ENCODE assay signal across 14 cellular contexts in genomic region chr20:35503841-35504460, GRCh38. TPM values are rescaled to one million over a fixed set of nuclear protein-coding genes. Genes with fewer than 3 reads are reported as not detected.
DNase-seq lines count a peak whose midpoint lies in the region; ATAC-seq and TF ChIP-seq lines count a peak whose summit lies in the region.
"Had no signal": no experiment of that assay in that cellular context is flagged by ENCODE, and none has a peak within 500 bp of the region (broad histone marks: within the 10 kb centered on the region; RNA-seq: fewer than 3 reads in every experiment).

No MANE protein-coding gene starts in this region.

- TF ChIP-seq CTCF in CD4-positive, alpha-beta T cell (IDR thresholded peaks at IDR 0.05): no peak
- TF ChIP-seq CTCF in HEK293 (tag by site-specific recombination; IDR thresholded peaks at IDR 0.05) (no peak), nephron (IDR thresholded peaks at IDR 0.05; ENCODE audit: unreplicated experiment in 3 of 3) (no peak)

- peaks cover 97% of the 10 kb centered on the region for H3K36me3 Mint-ChIP-seq in CD4-positive, alpha-beta T cell (ENCODE audit: low read depth)
- H3K36me3 Mint-ChIP-seq in nephron (ENCODE audit: low read depth): peaks cover 77% of the 10 kb centered on the region

- no peaks in the 10 kb centered on the region for H3K27me3 Mint-ChIP-seq in CD4-positive, alpha-beta T cell
- H3K27me3 Mint-ChIP-seq in nephron (ENCODE audit: low read depth): no peaks in the 10 kb centered on the region

- no peaks in the 10 kb centered on the region for H3K27me3 ChIP-seq in CD4-positive, alpha-beta T cell (ENCODE audit: control insufficient read depth, insufficient read depth, low read length)

- H3K9me3 Mint-ChIP-seq in CD4-positive, alpha-beta T cell: no peaks in the 10 kb centered on the region
- no peaks in the 10 kb centered on the region for H3K9me3 Mint-ChIP-seq in nephron
- H3K9me3 Mint-ChIP-seq: activated T-cell treated with anti-CD3 and anti-CD28 coated beads, Interleukin-2, amount 50 U/mL, for 4 hours; HFFc6 had no signal

- no peaks in the 10 kb centered on the region for H3K4me1 ChIP-seq in HEK293 (ENCODE audit: control insufficient read depth, insufficient read depth, low read length)

- H3K27ac ChIP-seq in CD4-positive, alpha-beta T cell (ENCODE audit: low read depth, low read length): no peak overlapping the region
- H3K27ac ChIP-seq in HEK293 (ENCODE audit: extremely low read depth, low read depth, low read length): no peak overlapping the region

- no peak overlapping the region for H3K4me3 Mint-ChIP-seq in CD4-positive, alpha-beta T cell
- H3K4me3 Mint-ChIP-seq in nephron: no peak overlapping the region
- H3K4me3 Mint-ChIP-seq: activated T-cell treated with anti-CD3 and anti-CD28 coated beads, Interleukin-2, amount 50 U/mL, for 4 hours; HFFc6 had no signal

- no peak for DNase-seq in CD4-positive, alpha-beta T cell
- DNase-seq in cerebellar nuclear complex (lab: John Stamatoyannopoulos, UW): peak; percentile 39 to 57
- no peak for DNase-seq in activated effector memory CD4-positive, alpha-beta T cell treated with Interleukin-2 at 50 U/mL for 16 hours
- DNase-seq in NCI-H510A (lab: John Stamatoyannopoulos, UW): no peak
- DNase-seq: activated T-cell treated with anti-CD3 and anti-CD28 coated beads, Interleukin-2, amount 50 U/mL, for 4 hours; HFFc6; kidney glomerular epithelial cell; MM.1S; NCI-H345; SW 1271 had no signal

- peaks cover 5 to 100% of the 10 kb centered on the region in 2 experiments; a peak in 2 of 3 replicates for H3K36me3 ChIP-seq in HEK293 (ENCODE audit: control insufficient read depth in 2 of 2, insufficient read depth in 1 of 2, low read length in 2 of 2)

- POLR2A ChIA-PET in CD4-positive, alpha-beta T cell (lab: Charles Lee): interaction anchor here (1.1 to 1.3 kb wide), 2 partner anchors 12 to 47 kb away, joined by 3 read pairs; no protein-coding TSS in a partner anchor
- POLR2A ChIA-PET in HEK293 (lab: Yijun Ruan, JAX): no interaction called here

- intact Hi-C loops in CD4-positive, alpha-beta T cell (cut with DNase I, micrococcal nuclease): no loop called here

- ATAC-seq in CD4-positive, alpha-beta T cell (ENCODE audit: poor library complexity): no peak
- ATAC-seq in HG03342 (IDR thresholded peaks at IDR 0.05; ENCODE audit: unreplicated experiment): no peak
- ATAC-seq: activated T-cell treated with anti-CD3 and anti-CD28 coated beads, Interleukin-2, amount 50 U/mL, for 4 hours had no signal

- H3K4me1 Mint-ChIP-seq in CD4-positive, alpha-beta T cell (ENCODE audit: low read depth): peaks cover 26% of the 10 kb centered on the region
- peaks cover 30% of the 10 kb centered on the region for H3K4me1 Mint-ChIP-seq in nephron

- CTCF ChIA-PET in CD4-positive, alpha-beta T cell (lab: Charles Lee): no interaction called here
- CTCF ChIA-PET in HEK293 (lab: Yijun Ruan, JAX): interaction anchor here (1.4 kb wide), 1 partner anchor 25 kb away, joined by 3 read pairs; no protein-coding TSS in a partner anchor

- peak overlapping the region; percentile 56 for H3K27ac Mint-ChIP-seq in CD4-positive, alpha-beta T cell
- peak overlapping the region in 2 of 3 experiments; percentile 22 to 34 for H3K27ac Mint-ChIP-seq in nephron
- H3K27ac Mint-ChIP-seq: HFFc6 had no signal

- H3K4me3 ChIP-seq in HEK293 (ENCODE audit: low read depth, low read length): no peak overlapping the region

- no peaks in the 10 kb centered on the region for H3K9me3 ChIP-seq in CD4-positive, alpha-beta T cell (ENCODE audit: control insufficient read depth, low read length)
- no peaks in the 10 kb centered on the region for H3K9me3 ChIP-seq in HEK293 (ENCODE audit: control insufficient read depth, insufficient read depth, low read depth, low read length)

TF ChIP-seq in HEK293, 187 proteins besides CTCF, POLR2A, EP300 and RAD21:
- TF ChIP-seq, protein P1, sequence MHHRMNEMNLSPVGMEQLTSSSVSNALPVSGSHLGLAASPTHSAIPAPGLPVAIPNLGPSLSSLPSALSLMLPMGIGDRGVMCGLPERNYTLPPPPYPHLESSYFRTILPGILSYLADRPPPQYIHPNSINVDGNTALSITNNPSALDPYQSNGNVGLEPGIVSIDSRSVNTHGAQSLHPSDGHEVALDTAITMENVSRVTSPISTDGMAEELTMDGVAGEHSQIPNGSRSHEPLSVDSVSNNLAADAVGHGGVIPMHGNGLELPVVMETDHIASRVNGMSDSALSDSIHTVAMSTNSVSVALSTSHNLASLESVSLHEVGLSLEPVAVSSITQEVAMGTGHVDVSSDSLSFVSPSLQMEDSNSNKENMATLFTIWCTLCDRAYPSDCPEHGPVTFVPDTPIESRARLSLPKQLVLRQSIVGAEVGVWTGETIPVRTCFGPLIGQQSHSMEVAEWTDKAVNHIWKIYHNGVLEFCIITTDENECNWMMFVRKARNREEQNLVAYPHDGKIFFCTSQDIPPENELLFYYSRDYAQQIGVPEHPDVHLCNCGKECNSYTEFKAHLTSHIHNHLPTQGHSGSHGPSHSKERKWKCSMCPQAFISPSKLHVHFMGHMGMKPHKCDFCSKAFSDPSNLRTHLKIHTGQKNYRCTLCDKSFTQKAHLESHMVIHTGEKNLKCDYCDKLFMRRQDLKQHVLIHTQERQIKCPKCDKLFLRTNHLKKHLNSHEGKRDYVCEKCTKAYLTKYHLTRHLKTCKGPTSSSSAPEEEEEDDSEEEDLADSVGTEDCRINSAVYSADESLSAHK (tag by site-specific recombination; IDR thresholded peaks at IDR 0.05): no peak
- TF ChIP-seq ZIC2 (tag by site-specific recombination; IDR thresholded peaks at IDR 0.05): peak; percentile 88
TF ChIP-seq in HEK293: peak in this region for 1.

RNA-seq across cellular contexts. Expression of gene C20orf173, which starts 25.5 kb away (rescaled TPM):
- total RNA-seq in CD4-positive, alpha-beta T cell: not detected
- total RNA-seq: activated T-cell treated with anti-CD3 and anti-CD28 coated beads, Interleukin-2, amount 50 U/mL, for 4 hours; bronchial epithelial cell; HFFc6 had no signal

RNA-seq across cellular contexts. Expression of gene ERGIC3, which starts 37.9 kb away (rescaled TPM):
- 100 to 1,000 TPM; 144 to 146 TPM for total RNA-seq in CD4-positive, alpha-beta T cell

RNA-seq across cellular contexts. Expression of gene CEP250, which starts 48.6 kb away (rescaled TPM):
- total RNA-seq in CD4-positive, alpha-beta T cell: 10 to 100 TPM; 27.6 to 33.1 TPM

Comparison
In these comparisons a context has a peak if more than half of its experiments do, and no peak if none do; other contexts are left out.
1. DNase-seq: peak in cerebellar nuclear complex (2 of 2); none in CD4-positive, alpha-beta T cell (0 of 10), activated effector memory CD4-positive, alpha-beta T cell treated with Interleukin-2 at 50 U/mL for 16 hours (single experiment) and NCI-H510A (single experiment).